In genomic region chr20:41277049-41277448, GRCh38 we compare ENCODE assay signal across 20 cellular contexts. TPM values are rescaled to one million over a fixed set of nuclear protein-coding genes. Genes with fewer than 3 reads are reported as not detected.
DNase-seq lines count a peak whose midpoint lies in the region; ATAC-seq, FAIRE-seq and TF ChIP-seq lines count a peak whose summit lies in the region.
"Had no signal": no experiment of that assay in that cellular context is flagged by ENCODE, and none has a peak within 500 bp of the region (broad histone marks: within the 10 kb centered on the region; RNA-seq: fewer than 3 reads in every experiment).

No MANE protein-coding gene starts in this region.

- no peak overlapping the region for H2AFZ ChIP-seq in HepG2 (ENCODE audit: low read length)

- TF ChIP-seq CTCF in HepG2 (CRISPR knock-in tag; IDR thresholded peaks at IDR 0.05) (no peak), right lobe of liver (IDR thresholded peaks at IDR 0.05) (no peak), dorsolateral prefrontal cortex (IDR thresholded peaks at IDR 0.05 in 54 of 56, conservative IDR thresholded peaks at IDR 0.05 in 2 of 56; ENCODE audit: low read depth in 1 of 56, partially characterized antibody in 56 of 56) (no peak), spleen (IDR thresholded peaks at IDR 0.05 in 8 of 11, conservative IDR thresholded peaks at IDR 0.05 in 3 of 11) (no peak)

- no peak for TF ChIP-seq RAD21 in HepG2 (CRISPR knock-in tag; IDR thresholded peaks at IDR 0.05)

- no peak overlapping the region for H3K27ac Mint-ChIP-seq in activated T-cell treated with anti-CD3 and anti-CD28 coated beads, Interleukin-2, amount 50 U/mL, for 72 hours

- no peak overlapping the region for H3K4me3 Mint-ChIP-seq in activated T-cell treated with anti-CD3 and anti-CD28 coated beads, Interleukin-2, amount 50 U/mL, for 72 hours

- ATAC-seq in HepG2 (no peak), right lobe of liver (no peak), HG03521 (IDR thresholded peaks at IDR 0.05; ENCODE audit: unreplicated experiment) (no peak)
- ATAC-seq in activated T-cell treated with anti-CD3 and anti-CD28 coated beads, Interleukin-2, amount 50 U/mL, for 72 hours (replicated peaks in 1 of 2) = no peak
- ATAC-seq: A549 had no signal

- H4K20me1 ChIP-seq in HepG2 (ENCODE audit: insufficient read depth, low read length) = no peaks in the 10 kb centered on the region

- H3K27ac ChIP-seq in HepG2 (ENCODE audit: extremely low read length, insufficient read depth, low read length) (no peak overlapping the region), right lobe of liver (peak overlapping the region in 1 of 3 donors; percentile 3), dorsolateral prefrontal cortex (peak overlapping the region in 48 of 59 donors; percentile 4 to 87 (median 70)), spleen (peak overlapping the region in 5 of 8 donors; percentile 43 to 75 (median 62))
- H3K27ac ChIP-seq: A549, HL-60 had no signal

- H3K27me3 ChIP-seq in HepG2 (ENCODE audit: control insufficient read depth in 1 of 2, insufficient read depth in 2 of 2, low read length in 2 of 2) (no peaks in the 10 kb centered on the region), right lobe of liver (no peaks in the 10 kb centered on the region), dorsolateral prefrontal cortex (no peaks in the 10 kb centered on the region), spleen (replicated peaks in 1 of 7) (no peaks in the 10 kb centered on the region)

- H3K9me3 Mint-ChIP-seq in activated T-cell treated with anti-CD3 and anti-CD28 coated beads, Interleukin-2, amount 50 U/mL, for 72 hours = no peaks in the 10 kb centered on the region

- intact Hi-C loops in HepG2 (cut with micrococcal nuclease; ENCODE audit: unreplicated experiment) (loop anchor here (5.0 kb wide), 1 partner anchor 1675 kb away; no protein-coding TSS in a partner anchor), right lobe of liver (cut with DNase I) (no loop called here), dorsolateral prefrontal cortex (cut with DNase I) (no loop called here), spleen (cut with DNase I; ENCODE audit: low total_unique reads) (no loop called here)

- no peaks in the 10 kb centered on the region for H3K9me3 ChIP-seq in HepG2 (ENCODE audit: low read length)
- H3K9me3 ChIP-seq in right lobe of liver = no peaks in the 10 kb centered on the region
- H3K9me3 ChIP-seq in spleen = no peaks in the 10 kb centered on the region
- H3K9me3 ChIP-seq: A549, HAP-1 had no signal

- H3K4me1 Mint-ChIP-seq in activated T-cell treated with anti-CD3 and anti-CD28 coated beads, Interleukin-2, amount 50 U/mL, for 72 hours (ENCODE audit: low read depth) = no peaks in the 10 kb centered on the region

- no peak for TF ChIP-seq POLR2A in HepG2 (IDR thresholded peaks at IDR 0.05; ENCODE audit: insufficient read depth in 1 of 2, low read depth in 2 of 2, low read length in 2 of 2)
- no peak for TF ChIP-seq POLR2A in right lobe of liver (IDR thresholded peaks at IDR 0.05)
- no peak for TF ChIP-seq POLR2A in spleen (IDR thresholded peaks at IDR 0.05)

- FAIRE-seq in HepG2 (lab: Jason Lieb, UNC) = no peak
- FAIRE-seq: A549, GM12891, GM18507 had no signal

- CTCF ChIA-PET in HepG2 (lab: Yijun Ruan, JAX; ENCODE audit: low intra/inter-chr PET ratio, low total read pairs) = no interaction called here

- POLR2A ChIA-PET in HepG2 (lab: Yijun Ruan, JAX) = no interaction called here

- H3K9ac ChIP-seq in HepG2 (ENCODE audit: insufficient read depth, low read depth, low read length) = no peak overlapping the region

- H3K36me3 Mint-ChIP-seq in activated T-cell treated with anti-CD3 and anti-CD28 coated beads, Interleukin-2, amount 50 U/mL, for 72 hours (ENCODE audit: insufficient read depth in 2 of 2) = no peaks in the 10 kb centered on the region

- TF ChIP-seq EP300 in HepG2 (IDR thresholded peaks at IDR 0.05; ENCODE audit: low read depth in 2 of 2, low read length in 2 of 2) = no peak
- TF ChIP-seq EP300 in HepG2 (CRISPR knock-in tag; IDR thresholded peaks at IDR 0.05; ENCODE audit: borderline replicate concordance) = no peak

- 68% methylated on average over 3 of the region's 3 CpGs for WGBS in HepG2 (ENCODE audit: low lambda C conversion rate)
- 70% methylated on average over 3 of the region's 3 CpGs for WGBS in right lobe of liver (ENCODE audit: insufficient coverage, low coverage, low lambda C conversion rate, missing lambda C conversion rate)
- WGBS in spleen, 5 donors = 81 to 90% (median 86%) methylated on average over 3 of the region's 3 CpGs

- no TSS peak for BruUV-seq in HepG2 (replicated peaks; lab: Mats Ljungman, UMichigan)

- DNase-seq in HepG2 (ENCODE audit: low spot score) (no peak), right lobe of liver (no peak), dorsolateral prefrontal cortex (no peak), spleen (no peak), NOMO-1 (lab: John Stamatoyannopoulos, UW; ENCODE audit: unreplicated experiment in 2 of 2) (no peak), NCI-H345 treated with DMSO at 0.1 percent for 48 hours (lab: John Stamatoyannopoulos, UW; ENCODE audit: unreplicated experiment) (no peak)
- no peak for DNase-seq in activated T-cell treated with anti-CD3 and anti-CD28 coated beads, Interleukin-2, amount 50 U/mL, for 72 hours
- DNase-seq: DND-41; GDM1; NCI-H1930; NCI-H446; NCI-H69; NK-92 treated with Interleukin-12 subunit alpha and Interleukin-12 subunit beta, amount 100 ng/mL, for 24 hours; OCI-M1 had no signal

- H3K79me2 ChIP-seq in HepG2 (ENCODE audit: insufficient read depth, low read length) = no peaks in the 10 kb centered on the region

- H3K36me3 ChIP-seq in HepG2 (replicated peaks in 1 of 2; ENCODE audit: control insufficient read depth in 1 of 2, insufficient read depth in 2 of 2, low read length in 2 of 2) (no peaks in the 10 kb centered on the region), right lobe of liver (no peaks in the 10 kb centered on the region), spleen (no peaks in the 10 kb centered on the region)
- H3K36me3 ChIP-seq: HAP-1 had no signal

- peaks cover 6% of the 10 kb centered on the region; the same call in 1 of the 2 replicates for H3K4me1 ChIP-seq in HepG2 (ENCODE audit: insufficient read depth, low read length)
- H3K4me1 ChIP-seq in right lobe of liver = peaks cover 0 to 27% (median 0%) of the 10 kb centered on the region in 4 donors
- H3K4me1 ChIP-seq in spleen = peaks cover 0 to 22% (median 5%) of the 10 kb centered on the region in 6 donors

- no peaks in the 10 kb centered on the region for H3K27me3 Mint-ChIP-seq in activated T-cell treated with anti-CD3 and anti-CD28 coated beads, Interleukin-2, amount 50 U/mL, for 72 hours (ENCODE audit: low read depth)

- no peak overlapping the region for H3K4me3 ChIP-seq in HepG2 (replicated peaks in 1 of 3; ENCODE audit: insufficient read depth in 1 of 3, low read depth in 2 of 3, low read length in 3 of 3)
- H3K4me3 ChIP-seq in right lobe of liver = no peak overlapping the region
- no peak overlapping the region for H3K4me3 ChIP-seq in dorsolateral prefrontal cortex
- no peak overlapping the region for H3K4me3 ChIP-seq in spleen
- H3K4me3 ChIP-seq: A549, HAP-1 had no signal

- in situ Hi-C loops in HepG2 (cut with HindIII; ENCODE audit: extremely low pct_ligation_motif_present, low pct_unique_long_range_greater_than_20kb) = no loop called here

- H3K4me2 ChIP-seq in HepG2 (ENCODE audit: low read depth, low read length) = no peak overlapping the region
- H3K4me2 ChIP-seq: A549 had no signal

TF ChIP-seq in HepG2, 621 proteins besides CTCF, POLR2A, EP300 and RAD21 (continues in another document):
- TF ChIP-seq ZNF674 (CRISPR knock-in tag; IDR thresholded peaks at IDR 0.05; ENCODE audit: low read depth) = no peak
- TF ChIP-seq ZMAT5 (CRISPR knock-in tag; IDR thresholded peaks at IDR 0.05; ENCODE audit: borderline replicate concordance, low read depth) = no peak
- no peak for TF ChIP-seq SNAPC2 (CRISPR knock-in tag; IDR thresholded peaks at IDR 0.05)
- TF ChIP-seq ZNF580 (CRISPR knock-in tag; IDR thresholded peaks at IDR 0.05; ENCODE audit: borderline replicate concordance, low read depth) = no peak
- TF ChIP-seq SETDB1 (CRISPR knock-in tag; IDR thresholded peaks at IDR 0.05; ENCODE audit: borderline replicate concordance) = no peak

RNA-seq across cellular contexts. Expression of gene ZHX3, which starts 40.5 kb away (rescaled TPM):
- total RNA-seq in HepG2 (2016; rRNA removed; fragmentation: Illumina TruSeq; extraction: Trizol) = 11.7 and 13.0 TPM in 2 replicates
- 7.8 and 8.9 TPM in 2 replicates for total RNA-seq in HepG2 (2016; cell fraction: cytosol; rRNA removed; fragmentation: Illumina TruSeq; extraction: Trizol; ENCODE audit: low read depth)
- 11.9 and 13.9 TPM in 2 replicates for total RNA-seq in HepG2 (2016; cell fraction: insoluble cytoplasmic fraction; rRNA removed; fragmentation: Illumina TruSeq; extraction: Trizol)
- 9.7 and 11.7 TPM in 2 replicates for total RNA-seq in HepG2 (2016; cell fraction: membrane; rRNA removed; fragmentation: Illumina TruSeq; extraction: Trizol)
- total RNA-seq in HepG2 (2016; cell fraction: nucleus; rRNA removed; fragmentation: Illumina TruSeq; extraction: Trizol) = 13.8 and 17.1 TPM in 2 replicates
- polyA plus RNA-seq in HepG2 (2011; rRNA removed) = 8.1 and 8.4 TPM in 2 replicates
- polyA plus RNA-seq in HepG2 (2011; cell fraction: cytosol; rRNA removed) = 3.7 and 3.9 TPM in 2 replicates
- 9.0 and 9.8 TPM in 2 replicates for polyA plus RNA-seq in HepG2 (2011; cell fraction: nucleus; rRNA removed)
- 8.2 and 8.7 TPM in 2 replicates for polyA plus RNA-seq in HepG2 (2012)
- 8.5 and 10.7 TPM in 2 replicates for polyA plus RNA-seq in HepG2 (2016; cell fraction: cytosol; fragmentation: Illumina TruSeq; extraction: Trizol; ENCODE audit: low read depth)
- 11.8 and 13.5 TPM in 2 replicates for polyA plus RNA-seq in HepG2 (2016; cell fraction: insoluble cytoplasmic fraction; fragmentation: Illumina TruSeq; extraction: Trizol; ENCODE audit: low read depth)
- 8.4 and 11.6 TPM in 2 replicates for polyA plus RNA-seq in HepG2 (2016; cell fraction: membrane; fragmentation: Illumina TruSeq; extraction: Trizol; ENCODE audit: low read depth)
- polyA plus RNA-seq in HepG2 (2016; cell fraction: nucleus; fragmentation: Illumina TruSeq; extraction: Trizol; ENCODE audit: insufficient read depth, low read depth) = 15.2 and 17.6 TPM in 2 replicates
- 14.5 and 16.9 TPM in 2 replicates for polyA minus RNA-seq in HepG2 (2011; rRNA and poly(A)+ RNA removed; ENCODE audit: low replicate concordance)
- polyA minus RNA-seq in HepG2 (2011; cell fraction: cytosol; rRNA and poly(A)+ RNA removed) = 4.8 and 7.9 TPM in 2 replicates
- polyA minus RNA-seq in HepG2 (2011; cell fraction: nucleus; rRNA and poly(A)+ RNA removed) = 8.8 and 10.6 TPM in 2 replicates
- total RNA-seq in right lobe of liver = 10 to 100 TPM; 17.6 to 47.4 (median 26.2) TPM
- 100 to 1,000 TPM in 89 of 120 experiments, 10 to 100 TPM in 31; 73.6 to 239 (median 112) TPM for total RNA-seq in dorsolateral prefrontal cortex
- total RNA-seq in spleen = 10 to 100 TPM in 6 of 7 donors, 1 to 10 TPM in 1; 7.5 to 26.7 (median 19.5) TPM
- polyA plus RNA-seq in spleen = 1 to 10 TPM; 1.6 to 3.2 (median 2.6) TPM
- 10 to 100 TPM; 10.2 to 11.5 TPM for total RNA-seq in activated T-cell treated with anti-CD3 and anti-CD28 coated beads, Interleukin-2, amount 50 U/mL, for 72 hours
